20 cellular contexts compared by ENCODE assay signal in the genomic region with DNA sequence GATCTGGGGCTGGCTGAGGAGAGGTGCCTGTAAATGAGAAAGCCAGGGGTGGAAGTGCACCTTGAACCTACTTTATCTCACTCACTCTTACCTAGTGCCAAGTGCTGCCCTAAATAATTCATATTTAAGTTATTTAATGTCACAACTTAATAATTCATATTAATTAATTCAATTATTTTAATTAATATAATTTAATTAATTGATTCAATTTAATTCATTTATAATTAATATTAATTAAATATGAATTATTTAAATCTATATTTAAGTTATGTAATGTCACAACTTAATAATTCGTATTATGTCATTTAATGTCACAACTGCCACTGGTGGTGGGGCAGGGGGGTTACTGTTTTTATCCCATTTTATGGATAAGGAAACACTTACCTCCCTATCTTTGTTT.
DNase-seq lines count a peak whose midpoint lies in the region; ATAC-seq, FAIRE-seq and TF ChIP-seq lines count a peak whose summit lies in the region.
"Had no signal": no experiment of that assay in that cellular context is flagged by ENCODE, and none has a peak within 500 bp of the region (broad histone marks: within the 10 kb centered on the region; RNA-seq: fewer than 3 reads in every experiment).

No MANE protein-coding gene starts in this region.

- no peak overlapping the region for H3K14ac ChIP-seq in IMR-90 (replicated peaks; ENCODE audit: low read depth, low read length)
- no peak overlapping the region for H3K14ac ChIP-seq in H1 (ENCODE audit: insufficient read length)

- H3K23ac ChIP-seq in IMR-90 (ENCODE audit: low read depth, low read length) (no peak overlapping the region), H1 (ENCODE audit: insufficient read length) (no peak overlapping the region)

- H3K27me3 ChIP-seq in IMR-90 (ENCODE audit: control insufficient read depth, insufficient read depth, low read length) (no peaks in the 10 kb centered on the region), H1 (replicated peaks in 1 of 4; ENCODE audit: control insufficient read depth in 3 of 4, extremely low read depth in 1 of 4, insufficient read depth in 3 of 4, low read length in 3 of 4) (no peaks in the 10 kb centered on the region), pancreas (no peaks in the 10 kb centered on the region), HepG2 (ENCODE audit: control insufficient read depth in 1 of 2, insufficient read depth in 2 of 2, low read length in 2 of 2) (peaks cover 0 to 4% of the 10 kb centered on the region in 2 experiments; a peak in 1 of 5 replicates), adrenal gland (no peaks in the 10 kb centered on the region)

- H2BK120ac ChIP-seq in IMR-90 (ENCODE audit: low read depth, low read length): no peak overlapping the region
- no peak overlapping the region for H2BK120ac ChIP-seq in H1 (replicated peaks; ENCODE audit: low read depth, low read length)

- H3K79me2 ChIP-seq in H1 (ENCODE audit: control insufficient read depth in 1 of 2, insufficient read depth in 2 of 2, low read length in 2 of 2) (no peaks in the 10 kb centered on the region), HepG2 (ENCODE audit: insufficient read depth, low read length) (no peaks in the 10 kb centered on the region)

- H4K5ac ChIP-seq in IMR-90 (ENCODE audit: low read depth, low read length): no peak overlapping the region
- no peak overlapping the region for H4K5ac ChIP-seq in H1 (ENCODE audit: insufficient read length, low read depth, low read length)

- no peak overlapping the region for H4K8ac ChIP-seq in IMR-90 (ENCODE audit: low read depth in 2 of 2, low read length in 2 of 2)
- no peak overlapping the region for H4K8ac ChIP-seq in H1 (ENCODE audit: extremely low read depth, insufficient read depth, low read length)

- no peak for FAIRE-seq in H1 (lab: Jason Lieb, UNC)
- peak; percentile 13 for FAIRE-seq in pancreas (lab: Jason Lieb, UNC)
- no peak for FAIRE-seq in HepG2 (lab: Jason Lieb, UNC)
- FAIRE-seq: A549, GM19239, HTR-8/SVneo had no signal

- BruUV-seq in IMR-90 (replicated peaks; lab: Mats Ljungman, UMichigan): no TSS peak
- no TSS peak for BruUV-seq in HepG2 (replicated peaks; lab: Mats Ljungman, UMichigan)

- intact Hi-C loops in IMR-90 (cut with micrococcal nuclease) (loop anchor here (10.0 kb wide), 1 partner anchor 204 kb away; no protein-coding TSS in a partner anchor), pancreas (cut with DNase I) (no loop called here), HepG2 (cut with micrococcal nuclease; ENCODE audit: unreplicated experiment) (no loop called here), adrenal gland (cut with DNase I) (no loop called here)

- H3K27ac ChIP-seq in IMR-90 (ENCODE audit: insufficient read depth, low read length): no peak overlapping the region
- H3K27ac ChIP-seq in H1 (ENCODE audit: low read depth, low read length): no peak overlapping the region
- no peak overlapping the region for H3K27ac ChIP-seq in pancreas
- H3K27ac ChIP-seq in HepG2 (ENCODE audit: extremely low read length, insufficient read depth, low read length): no peak overlapping the region
- no peak overlapping the region for H3K27ac ChIP-seq in adrenal gland
- H3K27ac ChIP-seq: A549, C4-2B, GM23248 had no signal

- peaks cover 2% of the 10 kb centered on the region; the same call in 1 of the 2 replicates for H3K4me1 ChIP-seq in IMR-90 (ENCODE audit: control insufficient read depth, insufficient read depth, low read length)
- peaks cover 0 to 7% (median 5%) of the 10 kb centered on the region in 4 experiments; a peak in 5 of 7 replicates for H3K4me1 ChIP-seq in H1 (replicated peaks in 1 of 4; ENCODE audit: control insufficient read depth in 3 of 4, insufficient read depth in 4 of 4, low read length in 3 of 4)
- H3K4me1 ChIP-seq in pancreas: no peaks in the 10 kb centered on the region
- H3K4me1 ChIP-seq in HepG2 (ENCODE audit: insufficient read depth, low read length): no peaks in the 10 kb centered on the region
- no peaks in the 10 kb centered on the region for H3K4me1 ChIP-seq in adrenal gland (replicated peaks in 1 of 2)
- H3K4me1 ChIP-seq: A549 had no signal

- H2BK12ac ChIP-seq in H1 (ENCODE audit: low read depth, low read length): no peak overlapping the region

- POLR2A ChIA-PET in IMR-90 (lab: Charles Lee; ENCODE audit: unreplicated experiment): no interaction called here
- POLR2A ChIA-PET in H1 (lab: Charles Lee; ENCODE audit: partially characterized antibody): interaction anchor here (1.0 kb wide), 1 partner anchor 10 kb away, joined by 3 read pairs; no protein-coding TSS in a partner anchor
- POLR2A ChIA-PET in HepG2 (lab: Yijun Ruan, JAX): no interaction called here

- no peak overlapping the region for H3K4me2 ChIP-seq in IMR-90 (ENCODE audit: low read depth, low read length)
- H3K4me2 ChIP-seq in H1 (ENCODE audit: insufficient read depth in 1 of 2, low read depth in 2 of 2, low read length in 2 of 2): no peak overlapping the region
- no peak overlapping the region for H3K4me2 ChIP-seq in HepG2 (ENCODE audit: low read depth, low read length)
- H3K4me2 ChIP-seq: A549 had no signal

- H4K91ac ChIP-seq in IMR-90 (ENCODE audit: insufficient read depth, low read depth, low read length) (no peak overlapping the region), H1 (replicated peaks; ENCODE audit: insufficient read length, low read length) (no peak overlapping the region)

- TF ChIP-seq POLR2A in IMR-90 (IDR thresholded peaks at IDR 0.05; ENCODE audit: low read depth, low read length) (no peak), H1 (IDR thresholded peaks at IDR 0.05; ENCODE audit: control extremely low read depth in 1 of 2, low read depth in 2 of 2, low read length in 2 of 2) (no peak), HepG2 (IDR thresholded peaks at IDR 0.05; ENCODE audit: insufficient read depth in 1 of 2, low read depth in 2 of 2, low read length in 2 of 2) (no peak), adrenal gland (IDR thresholded peaks at IDR 0.05) (no peak)

- no peak for ATAC-seq in IMR-90 (ENCODE audit: low read depth)
- no peak for ATAC-seq in pancreas
- ATAC-seq in HepG2: no peak
- ATAC-seq: A549, HCT116 had no signal

- H3K9me1 ChIP-seq in IMR-90 (ENCODE audit: insufficient read depth, low read length): 0 out of 2 replicates have a peak, but pooled peaks cover 2% of the 10 kb centered on the region

- H2AK5ac ChIP-seq in IMR-90 (ENCODE audit: low read depth, low read length) (no peak overlapping the region), H1 (ENCODE audit: low read depth, low read length) (no peak overlapping the region)

- DNase-seq in IMR-90 (no peak), H1 (ENCODE audit: low read depth in 1 of 2, low spot score in 2 of 2) (no peak), pancreas (no peak), NK-92 (lab: John Stamatoyannopoulos, UW; ENCODE audit: unreplicated experiment) (no peak), HepG2 (ENCODE audit: low spot score) (no peak), adrenal gland (no peak)
- DNase-seq: AML-193; CD4-positive, alpha-beta T cell; DMS153; DMS79; GF-D8; H7; HFFc6; KG1 had no signal

- TF ChIP-seq EP300 in H1 (IDR thresholded peaks at IDR 0.05; ENCODE audit: borderline replicate concordance in 1 of 2, low read depth in 2 of 2, low read length in 2 of 2): no peak
- no peak for TF ChIP-seq EP300 in HepG2 (IDR thresholded peaks at IDR 0.05; ENCODE audit: low read depth in 2 of 2, low read length in 2 of 2)
- no peak for TF ChIP-seq EP300 in HepG2 (CRISPR knock-in tag; IDR thresholded peaks at IDR 0.05; ENCODE audit: borderline replicate concordance)

- no peak for TF ChIP-seq CTCF in IMR-90 (conservative IDR thresholded peaks at IDR 0.05; ENCODE audit: low read depth, low read length)
- TF ChIP-seq CTCF in H1 (IDR thresholded peaks at IDR 0.05; ENCODE audit: control extremely low read depth in 1 of 3, insufficient read depth in 1 of 3, low read depth in 1 of 3, low read length in 3 of 3): no peak
- no peak for TF ChIP-seq CTCF in pancreas (IDR thresholded peaks at IDR 0.05)
- no peak for TF ChIP-seq CTCF in HepG2 (CRISPR knock-in tag; IDR thresholded peaks at IDR 0.05)
- no peak for TF ChIP-seq CTCF in adrenal gland (IDR thresholded peaks at IDR 0.05)

- in situ Hi-C loops in IMR-90 (cut with MboI; ENCODE audit: low sequenced_read_pairs) (loop anchor here (25.0 kb wide), 1 partner anchor 673 kb away; no protein-coding TSS in a partner anchor), HepG2 (cut with HindIII; ENCODE audit: extremely low pct_ligation_motif_present, low pct_unique_long_range_greater_than_20kb) (loop anchor here (25.0 kb wide), 1 partner anchor 673 kb away; no protein-coding TSS in a partner anchor)

- dilution Hi-C loops in IMR-90 (cut with HindIII; ENCODE audit: low sequenced_read_pairs, unreplicated experiment): no loop called here

- H3K4me3 ChIP-seq in IMR-90 (ENCODE audit: insufficient read depth, low read depth, low read length) (no peak overlapping the region), H1 (ENCODE audit: extremely low read depth in 1 of 4, insufficient read depth in 2 of 4, low read depth in 3 of 4, low read length in 4 of 4) (no peak overlapping the region), pancreas (no peak overlapping the region), HepG2 (replicated peaks in 1 of 3; ENCODE audit: insufficient read depth in 1 of 3, low read depth in 2 of 3, low read length in 3 of 3) (no peak overlapping the region), adrenal gland (no peak overlapping the region)
- H3K4me3 ChIP-seq: A549, GM23248 had no signal

- H3K23me2 ChIP-seq in H1 (ENCODE audit: low read depth, low read length): no peaks in the 10 kb centered on the region; the same call in 1 of the 2 replicates

- H3K4ac ChIP-seq in IMR-90 (ENCODE audit: low read depth, low read length) (no peak overlapping the region), H1 (replicated peaks; ENCODE audit: insufficient read length, low read depth, low read length) (no peak overlapping the region)

- H2BK5ac ChIP-seq in IMR-90 (ENCODE audit: low read depth, low read length, poor library complexity, severe bottlenecking) (no peak overlapping the region), H1 (ENCODE audit: low read depth, low read length) (no peak overlapping the region)

- no peaks in the 10 kb centered on the region for H3K9me3 ChIP-seq in IMR-90 (ENCODE audit: control insufficient read depth, insufficient read depth, low read length)
- H3K9me3 ChIP-seq in H1 (ENCODE audit: insufficient read depth in 2 of 2, low read depth in 1 of 2, low read length in 1 of 2): no peaks in the 10 kb centered on the region
- no peaks in the 10 kb centered on the region for H3K9me3 ChIP-seq in pancreas
- H3K9me3 ChIP-seq in HepG2 (ENCODE audit: low read length): no peaks in the 10 kb centered on the region
- no peaks in the 10 kb centered on the region for H3K9me3 ChIP-seq in adrenal gland (replicated peaks in 1 of 3)
- H3K9me3 ChIP-seq: A549 had no signal

- H3K18ac ChIP-seq in IMR-90 (ENCODE audit: low read depth, low read length) (no peak overlapping the region), H1 (ENCODE audit: extremely low read depth, low read length) (no peak overlapping the region)

- H2BK20ac ChIP-seq in IMR-90 (ENCODE audit: low read depth, low read length): no peak overlapping the region
- H2BK20ac ChIP-seq in H1 (ENCODE audit: low read length): no peak overlapping the region

- H4K20me1 ChIP-seq in IMR-90 (ENCODE audit: insufficient read depth, low read length) (no peaks in the 10 kb centered on the region), H1 (replicated peaks in 1 of 2; ENCODE audit: control insufficient read depth in 1 of 2, insufficient read depth in 2 of 2, low read length in 2 of 2) (no peaks in the 10 kb centered on the region), HepG2 (ENCODE audit: insufficient read depth, low read length) (no peaks in the 10 kb centered on the region)

- TF ChIP-seq RAD21 in IMR-90 (IDR thresholded peaks at IDR 0.05; ENCODE audit: low read length): no peak
- TF ChIP-seq RAD21 in H1 (IDR thresholded peaks at IDR 0.05 in 1 of 2, conservative IDR thresholded peaks at IDR 0.05 in 1 of 2; ENCODE audit: low read depth in 2 of 2, low read length in 2 of 2): no peak
- TF ChIP-seq RAD21 in HepG2 (CRISPR knock-in tag; IDR thresholded peaks at IDR 0.05): no peak

- WGBS in IMR-90 (ENCODE audit: extremely low coverage in 2 of 2, insufficient read length in 1 of 2), 2 experiments: no CpG with 5 or more reads among the region's 1 CpG
- WGBS in H1 (ENCODE audit: extremely low coverage in 1 of 2, insufficient coverage in 1 of 2, insufficient read length in 1 of 2, insufficient replicate concordance in 2 of 2, low coverage in 1 of 2, low lambda C conversion rate in 2 of 2, missing lambda C conversion rate in 1 of 2), 2 experiments: 91% methylated on average over 1 of the region's 1 CpG; no CpG with 5 or more reads in 1 of the 2 experiments
- WGBS in pancreas, 2 donors: 76 to 89% methylated on average over 1 of the region's 1 CpG
- WGBS in HepG2 (ENCODE audit: low lambda C conversion rate): 68% methylated on average over 1 of the region's 1 CpG
- 82 to 94% (median 88%) methylated on average over 1 of the region's 1 CpG for WGBS in adrenal gland, 4 donors

- H2AFZ ChIP-seq in IMR-90 (replicated peaks; ENCODE audit: low read length, poor library complexity) (no peak overlapping the region), H1 (ENCODE audit: low read length) (0 out of 2 replicates have a peak overlapping the region, but pooled peaks have one; percentile 81), HepG2 (ENCODE audit: low read length) (no peak overlapping the region)
- H2AFZ ChIP-seq: GM23248 had no signal

- H2AK9ac ChIP-seq in IMR-90 (replicated peaks; ENCODE audit: low read depth, low read length, poor library complexity): peak overlapping the region; percentile 70

- H3K36me3 ChIP-seq in IMR-90 (ENCODE audit: control insufficient read depth, insufficient read depth, low read length): no peaks in the 10 kb centered on the region
- H3K36me3 ChIP-seq in H1 (ENCODE audit: control insufficient read depth in 2 of 4, insufficient read depth in 4 of 4, low read length in 3 of 4): no peaks in the 10 kb centered on the region
- no peaks in the 10 kb centered on the region for H3K36me3 ChIP-seq in pancreas
- no peaks in the 10 kb centered on the region for H3K36me3 ChIP-seq in HepG2 (replicated peaks in 1 of 2; ENCODE audit: control insufficient read depth in 1 of 2, insufficient read depth in 2 of 2, low read length in 2 of 2)
- no peaks in the 10 kb centered on the region for H3K36me3 ChIP-seq in adrenal gland (replicated peaks in 1 of 2)

- CTCF ChIA-PET in IMR-90 (lab: Yijun Ruan, JAX) (no interaction called here), H1 (lab: Charles Lee; ENCODE audit: partially characterized antibody) (no interaction called here), HepG2 (lab: Yijun Ruan, JAX; ENCODE audit: low intra/inter-chr PET ratio, low total read pairs) (no interaction called here)

- H3K9ac ChIP-seq in IMR-90 (ENCODE audit: low read depth, low read length): no peak overlapping the region
- H3K9ac ChIP-seq in H1 (replicated peaks in 1 of 4; ENCODE audit: extremely low read depth in 1 of 4, low read depth in 3 of 4, low read length in 3 of 4): no peak overlapping the region
- H3K9ac ChIP-seq in HepG2 (ENCODE audit: insufficient read depth, low read depth, low read length): no peak overlapping the region
- H3K9ac ChIP-seq: GM23248 had no signal

- no peaks in the 10 kb centered on the region for H3K79me1 ChIP-seq in IMR-90 (ENCODE audit: low read depth in 1 of 2, low read length in 2 of 2)
- H3K79me1 ChIP-seq in H1 (ENCODE audit: low read depth, low read length): no peaks in the 10 kb centered on the region

- H3K56ac ChIP-seq in IMR-90 (ENCODE audit: extremely low read depth, insufficient read depth, low read length) (no peak overlapping the region), H1 (replicated peaks; ENCODE audit: insufficient read length, low read depth, low read length) (no peak overlapping the region)

- H2BK15ac ChIP-seq in IMR-90 (ENCODE audit: low read depth, low read length): no peak overlapping the region
- no peak overlapping the region for H2BK15ac ChIP-seq in H1 (ENCODE audit: low read length)
